ENCODE assay signal across 18 cellular contexts in the genomic region with DNA sequence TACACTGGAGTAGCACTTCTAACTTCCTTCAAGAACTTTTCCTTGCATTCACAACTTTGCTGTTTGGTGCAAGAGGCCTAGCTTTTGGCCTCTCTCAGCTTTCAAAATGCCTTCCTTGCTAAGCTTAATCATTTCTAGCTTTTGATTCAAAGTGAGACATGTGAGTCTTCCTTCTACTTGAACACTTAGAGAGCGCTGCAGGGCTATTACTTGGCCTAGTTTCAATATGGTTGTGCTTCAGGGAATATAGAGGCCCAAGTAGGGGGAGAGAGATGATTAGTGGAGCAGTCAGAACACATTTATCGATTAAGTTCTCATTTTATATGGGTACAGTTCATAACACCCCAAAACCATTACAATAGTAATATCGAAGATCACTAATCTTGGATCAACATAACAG. TPM values are rescaled to one million over a fixed set of nuclear protein-coding genes. Genes with fewer than 3 reads are reported as not detected.
A peak's percentile ranks its signal among the peaks of the same experiment; 100 is the strongest.
DNase-seq lines count a peak whose midpoint lies in the region; ATAC-seq, FAIRE-seq and TF ChIP-seq lines count a peak whose summit lies in the region.
"Had no signal": no experiment of that assay in that cellular context is flagged by ENCODE, and none has a peak within 500 bp of the region (broad histone marks: within the 10 kb centered on the region; RNA-seq: fewer than 3 reads in every experiment).

No MANE protein-coding gene starts in this region.

- POLR2A ChIA-PET in activated CD8-positive, alpha-beta T cell treated with anti-CD3 and anti-CD28 coated beads for 36 hours (lab: Charles Lee), result interaction anchor here (0.6 to 1.3 kb wide), 2 partner anchors 8 to 212 kb away, joined by 4 to 5 read pairs; partner anchors contain the start of genes NSL1 and TATDN3
- POLR2A ChIA-PET in activated CD8-positive, alpha-beta T cell treated with anti-CD3 and anti-CD28 coated beads, Interleukin-2, amount 10 ng/mL, durations not matched to agents 7 days and 5 days (lab: Charles Lee), result no interaction called here

- H3K4me3 Mint-ChIP-seq in activated CD8-positive, alpha-beta T cell treated with anti-CD3 and anti-CD28 coated beads for 36 hours, result no peak overlapping the region
- no peak overlapping the region for H3K4me3 Mint-ChIP-seq in activated CD8-positive, alpha-beta T cell treated with anti-CD3 and anti-CD28 coated beads, Interleukin-2, amount 10 ng/mL, durations not matched to agents 7 days and 5 days
- H3K4me3 Mint-ChIP-seq in activated T-helper 2 cell treated with anti-CD3 and anti-CD28 coated beads, Interferon-gamma antibody, Interleukin-2, Interleukin-4, amounts not matched to agents 10 μg/mL and 5 μg/mL and 100 μg/mL, durations not matched to agents 14 hours and 24 hours and 36 hours (ENCODE audit: low read depth), result no peak overlapping the region
- H3K4me3 Mint-ChIP-seq: CD4-positive, alpha-beta T cell; effector memory CD8-positive, alpha-beta T cell had no signal

- FAIRE-seq in pancreas (lab: Jason Lieb, UNC), result no peak
- FAIRE-seq: A549 had no signal

- H3K9me3 Mint-ChIP-seq in activated CD8-positive, alpha-beta T cell treated with anti-CD3 and anti-CD28 coated beads for 36 hours, result no peaks in the 10 kb centered on the region
- H3K9me3 Mint-ChIP-seq in activated CD8-positive, alpha-beta T cell treated with anti-CD3 and anti-CD28 coated beads, Interleukin-2, amount 10 ng/mL, durations not matched to agents 7 days and 5 days (ENCODE audit: insufficient read depth), result no peaks in the 10 kb centered on the region
- no peaks in the 10 kb centered on the region for H3K9me3 Mint-ChIP-seq in activated T-helper 2 cell treated with anti-CD3 and anti-CD28 coated beads, Interferon-gamma antibody, Interleukin-2, Interleukin-4, amounts not matched to agents 10 μg/mL and 5 μg/mL and 100 μg/mL, durations not matched to agents 14 hours and 24 hours and 36 hours
- H3K9me3 Mint-ChIP-seq: CD4-positive, alpha-beta T cell; effector memory CD8-positive, alpha-beta T cell had no signal

- CTCF ChIA-PET in activated CD8-positive, alpha-beta T cell treated with anti-CD3 and anti-CD28 coated beads for 36 hours (lab: Charles Lee), result interaction anchor here (0.9 to 3.1 kb wide), 3 partner anchors 8 to 526 kb away, joined by 3 to 18 read pairs (median 4); no protein-coding TSS in a partner anchor
- CTCF ChIA-PET in activated CD8-positive, alpha-beta T cell treated with anti-CD3 and anti-CD28 coated beads, Interleukin-2, amount 10 ng/mL, durations not matched to agents 7 days and 5 days (lab: Charles Lee), result interaction anchor here (1.2 to 1.6 kb wide), 4 partner anchors 8 to 253 kb away, joined by 3 to 6 read pairs (median 4); no protein-coding TSS in a partner anchor

- H3K27me3 ChIP-seq in pancreas, result no peaks in the 10 kb centered on the region
- H3K27me3 ChIP-seq: cardiac muscle cell, left lung had no signal

- H3K27me3 Mint-ChIP-seq in activated CD8-positive, alpha-beta T cell treated with anti-CD3 and anti-CD28 coated beads for 36 hours, result no peaks in the 10 kb centered on the region
- no peaks in the 10 kb centered on the region for H3K27me3 Mint-ChIP-seq in activated CD8-positive, alpha-beta T cell treated with anti-CD3 and anti-CD28 coated beads, Interleukin-2, amount 10 ng/mL, durations not matched to agents 7 days and 5 days (ENCODE audit: low read depth)
- H3K27me3 Mint-ChIP-seq in activated T-helper 2 cell treated with anti-CD3 and anti-CD28 coated beads, Interferon-gamma antibody, Interleukin-2, Interleukin-4, amounts not matched to agents 10 μg/mL and 5 μg/mL and 100 μg/mL, durations not matched to agents 14 hours and 24 hours and 36 hours (ENCODE audit: low read depth), result no peaks in the 10 kb centered on the region
- H3K27me3 Mint-ChIP-seq: CD4-positive, alpha-beta T cell; effector memory CD8-positive, alpha-beta T cell had no signal

- no peak for DNase-seq in activated CD8-positive, alpha-beta T cell treated with anti-CD3 and anti-CD28 coated beads for 36 hours
- no peak for DNase-seq in activated CD8-positive, alpha-beta T cell treated with anti-CD3 and anti-CD28 coated beads, Interleukin-2, amount 10 ng/mL, durations not matched to agents 7 days and 5 days
- DNase-seq in activated T-helper 2 cell treated with anti-CD3 and anti-CD28 coated beads, Interferon-gamma antibody, Interleukin-2, Interleukin-4, amounts not matched to agents 10 μg/mL and 5 μg/mL and 100 μg/mL, durations not matched to agents 14 hours and 24 hours and 36 hours (ENCODE audit: low spot score), result no peak
- DNase-seq in NCI-H1105 (lab: John Stamatoyannopoulos, UW) (no peak), pancreas (no peak), EL (no peak)
- DNase-seq: activated CD4-positive, alpha-beta T cell treated with anti-CD3 and anti-CD28 coated beads for 4 hours; CD4-positive, alpha-beta T cell; effector memory CD8-positive, alpha-beta T cell; left lung; NCI-H774; RPMI8226; stimulated activated CD4-positive, alpha-beta T cell treated with anti-CD3 and anti-CD28 coated beads, Interleukin-2, amount 100 ng/mL, for 24 hours had no signal

- ATAC-seq in activated CD8-positive, alpha-beta T cell treated with anti-CD3 and anti-CD28 coated beads for 36 hours, result peak; percentile 64
- ATAC-seq in activated CD8-positive, alpha-beta T cell treated with anti-CD3 and anti-CD28 coated beads, Interleukin-2, amount 10 ng/mL, durations not matched to agents 7 days and 5 days, result no peak
- peak; percentile 71 for ATAC-seq in GM19043 (IDR thresholded peaks at IDR 0.05; ENCODE audit: low read depth, unreplicated experiment)
- ATAC-seq in HG02884 (IDR thresholded peaks at IDR 0.05; ENCODE audit: unreplicated experiment), result peak; percentile 90
- ATAC-seq in pancreas, result no peak
- ATAC-seq: A549; effector memory CD8-positive, alpha-beta T cell; left lung had no signal

- H3K4me1 ChIP-seq in pancreas, result no peaks in the 10 kb centered on the region
- H3K4me1 ChIP-seq: A549, left lung had no signal

- intact Hi-C loops in activated CD8-positive, alpha-beta T cell treated with anti-CD3 and anti-CD28 coated beads for 36 hours (cut with micrococcal nuclease), result no loop called here
- intact Hi-C loops in activated T-helper 2 cell treated with anti-CD3 and anti-CD28 coated beads, Interferon-gamma antibody, Interleukin-2, Interleukin-4, amounts not matched to agents 10 μg/mL and 5 μg/mL and 100 μg/mL, durations not matched to agents 14 hours and 24 hours and 36 hours (cut with micrococcal nuclease), result no loop called here
- intact Hi-C loops in pancreas (cut with DNase I), result no loop called here

- peak overlapping the region; percentile 53 for H3K27ac Mint-ChIP-seq in activated CD8-positive, alpha-beta T cell treated with anti-CD3 and anti-CD28 coated beads for 36 hours
- no peak overlapping the region for H3K27ac Mint-ChIP-seq in activated CD8-positive, alpha-beta T cell treated with anti-CD3 and anti-CD28 coated beads, Interleukin-2, amount 10 ng/mL, durations not matched to agents 7 days and 5 days
- H3K27ac Mint-ChIP-seq in activated T-helper 2 cell treated with anti-CD3 and anti-CD28 coated beads, Interferon-gamma antibody, Interleukin-2, Interleukin-4, amounts not matched to agents 10 μg/mL and 5 μg/mL and 100 μg/mL, durations not matched to agents 14 hours and 24 hours and 36 hours, result peak overlapping the region; percentile 40
- H3K27ac Mint-ChIP-seq: CD4-positive, alpha-beta T cell had no signal

- H3K27ac ChIP-seq in pancreas, result no peak overlapping the region
- H3K27ac ChIP-seq: A549, cardiac muscle cell, left lung had no signal

- peaks cover 0 to 8% (median 0%) of the 10 kb centered on the region in 3 donors for H3K36me3 ChIP-seq in pancreas

- no peaks in the 10 kb centered on the region for H3K9me3 ChIP-seq in pancreas
- H3K9me3 ChIP-seq: A549, HAP-1, left lung had no signal

- no peak for TF ChIP-seq CTCF in activated CD8-positive, alpha-beta T cell treated with anti-CD3 and anti-CD28 coated beads for 36 hours (IDR thresholded peaks at IDR 0.05)
- no peak for TF ChIP-seq CTCF in pancreas (IDR thresholded peaks at IDR 0.05)

- H3K4me1 Mint-ChIP-seq in activated CD8-positive, alpha-beta T cell treated with anti-CD3 and anti-CD28 coated beads for 36 hours (ENCODE audit: low read depth), result peaks cover 12% of the 10 kb centered on the region
- peaks cover 3% of the 10 kb centered on the region for H3K4me1 Mint-ChIP-seq in activated CD8-positive, alpha-beta T cell treated with anti-CD3 and anti-CD28 coated beads, Interleukin-2, amount 10 ng/mL, durations not matched to agents 7 days and 5 days (ENCODE audit: low read depth)
- peaks cover 14% of the 10 kb centered on the region for H3K4me1 Mint-ChIP-seq in activated T-helper 2 cell treated with anti-CD3 and anti-CD28 coated beads, Interferon-gamma antibody, Interleukin-2, Interleukin-4, amounts not matched to agents 10 μg/mL and 5 μg/mL and 100 μg/mL, durations not matched to agents 14 hours and 24 hours and 36 hours (ENCODE audit: low read depth)

- no peak overlapping the region for H3K4me3 ChIP-seq in pancreas
- H3K4me3 ChIP-seq: A549, cardiac muscle cell, HAP-1, left lung had no signal

- 94 to 96% methylated on average over 3 of the region's 3 CpGs for WGBS in pancreas, 2 donors

- H3K36me3 Mint-ChIP-seq in activated CD8-positive, alpha-beta T cell treated with anti-CD3 and anti-CD28 coated beads for 36 hours (ENCODE audit: low read depth), result peaks cover 39% of the 10 kb centered on the region
- H3K36me3 Mint-ChIP-seq in activated CD8-positive, alpha-beta T cell treated with anti-CD3 and anti-CD28 coated beads, Interleukin-2, amount 10 ng/mL, durations not matched to agents 7 days and 5 days (ENCODE audit: low read depth), result peaks cover 47% of the 10 kb centered on the region
- peaks cover 66% of the 10 kb centered on the region for H3K36me3 Mint-ChIP-seq in activated T-helper 2 cell treated with anti-CD3 and anti-CD28 coated beads, Interferon-gamma antibody, Interleukin-2, Interleukin-4, amounts not matched to agents 10 μg/mL and 5 μg/mL and 100 μg/mL, durations not matched to agents 14 hours and 24 hours and 36 hours (ENCODE audit: low read depth)

RNA-seq across cellular contexts. Expression of gene ANGEL2, which starts 12.4 kb away (rescaled TPM):
- total RNA-seq in activated CD8-positive, alpha-beta T cell treated with anti-CD3 and anti-CD28 coated beads for 36 hours, result 10 to 100 TPM; 41.1 to 44.2 TPM
- total RNA-seq in activated CD8-positive, alpha-beta T cell treated with anti-CD3 and anti-CD28 coated beads, Interleukin-2, amount 10 ng/mL, durations not matched to agents 7 days and 5 days, result 10 to 100 TPM; 39.6 to 41.5 TPM
- total RNA-seq in activated T-helper 2 cell treated with anti-CD3 and anti-CD28 coated beads, Interferon-gamma antibody, Interleukin-2, Interleukin-4, amounts not matched to agents 10 μg/mL and 5 μg/mL and 100 μg/mL, durations not matched to agents 14 hours and 24 hours and 36 hours, result 46.2 and 46.3 TPM in 2 replicates
- 10 to 100 TPM; 10.7 to 17.2 (median 11.8) TPM for total RNA-seq in pancreas
- 10 to 100 TPM in 1 of 2 donors, 1 to 10 TPM in 1; 9.8 to 15.5 TPM for polyA plus RNA-seq in pancreas

RNA-seq across cellular contexts. Expression of gene RPS6KC1, which starts 47.8 kb away (rescaled TPM):
- total RNA-seq in activated CD8-positive, alpha-beta T cell treated with anti-CD3 and anti-CD28 coated beads for 36 hours, result 1 to 10 TPM; 5.3 TPM
- total RNA-seq in activated CD8-positive, alpha-beta T cell treated with anti-CD3 and anti-CD28 coated beads, Interleukin-2, amount 10 ng/mL, durations not matched to agents 7 days and 5 days, result 10 to 100 TPM; 11.8 to 12.5 TPM
- 7.2 and 7.3 TPM in 2 replicates for total RNA-seq in activated T-helper 2 cell treated with anti-CD3 and anti-CD28 coated beads, Interferon-gamma antibody, Interleukin-2, Interleukin-4, amounts not matched to agents 10 μg/mL and 5 μg/mL and 100 μg/mL, durations not matched to agents 14 hours and 24 hours and 36 hours
- 10 to 100 TPM in 1 of 6 donors, 1 to 10 TPM in 5; 5.7 to 11.4 (median 7.2) TPM for total RNA-seq in pancreas
- 1 to 10 TPM; 2.3 to 4.9 TPM for polyA plus RNA-seq in pancreas

RNA-seq across cellular contexts. Expression of gene VASH2, which starts 52.9 kb away (rescaled TPM):
- total RNA-seq in activated CD8-positive, alpha-beta T cell treated with anti-CD3 and anti-CD28 coated beads for 36 hours, result under 1 TPM; 0.11 to 0.25 TPM
- total RNA-seq in activated CD8-positive, alpha-beta T cell treated with anti-CD3 and anti-CD28 coated beads, Interleukin-2, amount 10 ng/mL, durations not matched to agents 7 days and 5 days, result under 1 TPM; 0.16 to 0.21 TPM
- 1.3 and 1.8 TPM in 2 replicates for total RNA-seq in activated T-helper 2 cell treated with anti-CD3 and anti-CD28 coated beads, Interferon-gamma antibody, Interleukin-2, Interleukin-4, amounts not matched to agents 10 μg/mL and 5 μg/mL and 100 μg/mL, durations not matched to agents 14 hours and 24 hours and 36 hours
- total RNA-seq in pancreas, result 1 to 10 TPM in 1 of 6 donors, under 1 TPM in 4, not detected in 1; 0.16 to 1.9 (median 0.57) TPM
- polyA plus RNA-seq in pancreas, result under 1 TPM; 0.15 to 0.35 TPM

Comparison
In these comparisons a context has a peak if more than half of its experiments do, and no peak if none do; other contexts are left out.
1. ATAC-seq: peak in activated CD8-positive, alpha-beta T cell treated with anti-CD3 and anti-CD28 coated beads for 36 hours (single experiment), GM19043 (single experiment) and HG02884 (single experiment); none in activated CD8-positive, alpha-beta T cell treated with anti-CD3 and anti-CD28 coated beads, Interleukin-2, amount 10 ng/mL, durations not matched to agents 7 days and 5 days (single experiment) and pancreas (0 of 4).